Comparison of ENCODE assay signal across 1 cellular context in genomic region chr3:14410501-14411165, GRCh38.
TF ChIP-seq lines count a peak whose summit lies in the region.

No MANE protein-coding gene starts in this region.

TF ChIP-seq in K562, 482 proteins besides CTCF, POLR2A, EP300 and RAD21 (continued from another document):
- no peak for TF ChIP-seq ZSCAN29 (IDR thresholded peaks at IDR 0.05)
- TF ChIP-seq ZNF717 (CRISPR knock-in tag; IDR thresholded peaks at IDR 0.05): no peak
- peak; percentile 58 for TF ChIP-seq ZKSCAN1 (IDR thresholded peaks at IDR 0.05; ENCODE audit: low read depth, low read length)
- 0 out of 2 replicates have a peak, but pooled peaks have one; percentile 64 for TF ChIP-seq NBN (IDR thresholded peaks at IDR 0.05; ENCODE audit: low read depth)
- peak; percentile 67 for TF ChIP-seq ATF7 (IDR thresholded peaks at IDR 0.05)
- peak; percentile 64; the same call in 1 of the 2 replicates for TF ChIP-seq SMAD3 (CRISPR knock-in tag; conservative IDR thresholded peaks at IDR 0.05)
- no peak for TF ChIP-seq STAT5A (IDR thresholded peaks at IDR 0.05; ENCODE audit: borderline replicate concordance, low read length)
- 0 out of 2 replicates have a peak, but pooled peaks have one; percentile 16 for TF ChIP-seq ZBTB12 (CRISPR knock-in tag; IDR thresholded peaks at IDR 0.05)
- TF ChIP-seq POLR2G (IDR thresholded peaks at IDR 0.05; ENCODE audit: low read depth, low read length): peak; percentile 67
TF ChIP-seq in K562: peak in this region for 172.
